Comparison of ENCODE assay signal across 8 cellular contexts in genomic region chr13:109162248-109163051, GRCh38.
A peak's percentile ranks its signal among the peaks of the same experiment; 100 is the strongest.
DNase-seq lines count a peak whose midpoint lies in the region; ATAC-seq, FAIRE-seq and TF ChIP-seq lines count a peak whose summit lies in the region.

No MANE protein-coding gene starts in this region.

- no peak overlapping the region for H3K27ac Mint-ChIP-seq in nephron progenitor cell

- no peak overlapping the region for H3K4me3 Mint-ChIP-seq in activated T-cell treated with anti-CD3 and anti-CD28 coated beads, Interleukin-2, amount 50 U/mL, for 4 hours
- H3K4me3 Mint-ChIP-seq in nephron progenitor cell = no peak overlapping the region

- no peak for TF ChIP-seq POLR2A in GM12892 (IDR thresholded peaks at IDR 0.05; ENCODE audit: low read depth, low read length)

- no peaks in the 10 kb centered on the region for H3K36me3 Mint-ChIP-seq in activated T-cell treated with anti-CD3 and anti-CD28 coated beads, Interleukin-2, amount 50 U/mL, for 4 hours (ENCODE audit: insufficient read depth)
- no peaks in the 10 kb centered on the region for H3K36me3 Mint-ChIP-seq in nephron progenitor cell (ENCODE audit: low read depth)

- peaks cover 4% of the 10 kb centered on the region for H3K4me1 Mint-ChIP-seq in activated T-cell treated with anti-CD3 and anti-CD28 coated beads, Interleukin-2, amount 50 U/mL, for 4 hours (ENCODE audit: low read depth)
- peaks cover 21% of the 10 kb centered on the region for H3K4me1 Mint-ChIP-seq in nephron progenitor cell

- peak; percentile 72 for ATAC-seq in GM21381 (IDR thresholded peaks at IDR 0.05; ENCODE audit: unreplicated experiment)
- peak; percentile 80 for ATAC-seq in HG03571 (IDR thresholded peaks at IDR 0.05; ENCODE audit: unreplicated experiment)
- peak; percentile 85 to 89 for ATAC-seq in activated T-cell treated with anti-CD3 and anti-CD28 coated beads, Interleukin-2, amount 50 U/mL, for 4 hours

- DNase-seq in GM12892 (ENCODE audit: insufficient read length) (peak; percentile 31), nephron progenitor cell (no peak), NCI-H510A (lab: John Stamatoyannopoulos, UW) (no peak), NCI-H748 (lab: John Stamatoyannopoulos, UW; ENCODE audit: unreplicated experiment) (no peak), hippocampal formation (lab: John Stamatoyannopoulos, UW) (no peak)
- DNase-seq in activated T-cell treated with anti-CD3 and anti-CD28 coated beads, Interleukin-2, amount 50 U/mL, for 4 hours = no peak

- TF ChIP-seq CTCF in nephron progenitor cell (IDR thresholded peaks at IDR 0.05) = no peak

- no peaks in the 10 kb centered on the region for H3K9me3 Mint-ChIP-seq in activated T-cell treated with anti-CD3 and anti-CD28 coated beads, Interleukin-2, amount 50 U/mL, for 4 hours
- no peaks in the 10 kb centered on the region for H3K9me3 Mint-ChIP-seq in nephron progenitor cell

- H3K27me3 Mint-ChIP-seq in activated T-cell treated with anti-CD3 and anti-CD28 coated beads, Interleukin-2, amount 50 U/mL, for 4 hours (ENCODE audit: low read depth) = peaks cover 2% of the 10 kb centered on the region
- peaks cover 5% of the 10 kb centered on the region for H3K27me3 Mint-ChIP-seq in nephron progenitor cell (ENCODE audit: low read depth, poor library complexity)

- FAIRE-seq in GM12892 (lab: Jason Lieb, UNC) = peak; percentile 97
